In genomic region chr9:127899200-127899943, GRCh38 we compare ENCODE assay signal across 8 cellular contexts. TPM values are rescaled to one million over a fixed set of nuclear protein-coding genes. Genes with fewer than 3 reads are reported as not detected.
DNase-seq lines count a peak whose midpoint lies in the region; ATAC-seq, FAIRE-seq and TF ChIP-seq lines count a peak whose summit lies in the region.

TSS of gene ST6GALNAC6 (minus strand) at chr9:127899603. CDS start at chr9:127897981, 1,622 bp downstream.

- H2AFZ ChIP-seq in KMS-11 (ENCODE audit: low read depth) (peak within 1 kb of the TSS; percentile 52), GM12878 (ENCODE audit: control insufficient read depth, low read depth, low read length) (peak within 1 kb of the TSS; percentile 81), hepatocyte (peak within 1 kb of the TSS; percentile 89)

- TF ChIP-seq RAD21 in GM12878 (IDR thresholded peaks at IDR 0.05; ENCODE audit: insufficient read depth, low read depth, low read length): peak; percentile 17; the same call in 1 of the 2 replicates

- H3K36me3 ChIP-seq in KMS-11 (ENCODE audit: insufficient read depth) (no peaks in the 10 kb centered on the region; the same call in 1 of the 2 replicates), GM12878 (ENCODE audit: control insufficient read depth in 2 of 2, insufficient read depth in 2 of 2, low read length in 1 of 2) (peaks cover under 1 to 5% of the 10 kb centered on the region in 2 experiments; a peak in 3 of 4 replicates), hepatocyte (replicated peaks; ENCODE audit: insufficient read depth, low read depth) (no peaks in the 10 kb centered on the region)

- peak; percentile 24 for DNase-seq in DMS53 treated with DMSO at 0.1 percent for 48 hours (lab: John Stamatoyannopoulos, UW; ENCODE audit: unreplicated experiment)
- peak; percentile 77 for DNase-seq in T-helper 2 cell treated with Interferon-gamma antibody and Interleukin-4, amounts not matched to agents 5 μg/mL and 100 μg/mL, for 36 hours (ENCODE audit: low spot score)
- no peak for DNase-seq in GM12878 (ENCODE audit: low read depth, low spot score)
- DNase-seq in hepatocyte (ENCODE audit: low spot score): peak; percentile 92
- DNase-seq in putamen (ENCODE audit: low spot score): peak; percentile 81

- FAIRE-seq in GM12878 (lab: Jason Lieb, UNC): no peak

- H3K4me1 ChIP-seq in KMS-11 (ENCODE audit: low read depth, poor library complexity, severe bottlenecking) (peaks cover 12% of the 10 kb centered on the region), GM12878 (ENCODE audit: control insufficient read depth, insufficient read depth, low read length) (peaks cover 50% of the 10 kb centered on the region), hepatocyte (ENCODE audit: insufficient read depth) (peaks cover 42% of the 10 kb centered on the region)

- 2% methylated on average over 33 of the region's 80 CpGs for WGBS in GM12878 (ENCODE audit: insufficient coverage, insufficient replicate concordance, low lambda C conversion rate, missing lambda C conversion rate)
- WGBS in hepatocyte (ENCODE audit: low lambda C conversion rate, missing lambda C conversion rate): 7% methylated on average over 40 of the region's 80 CpGs

- H3K27me3 Mint-ChIP-seq in T-helper 2 cell treated with Interferon-gamma antibody and Interleukin-4, amounts not matched to agents 5 μg/mL and 100 μg/mL, for 36 hours (ENCODE audit: low read depth): no peaks in the 10 kb centered on the region

- H3K4me3 Mint-ChIP-seq in T-helper 2 cell treated with Interferon-gamma antibody and Interleukin-4, amounts not matched to agents 5 μg/mL and 100 μg/mL, for 36 hours: peak within 1 kb of the TSS; percentile 90

- no TSS peak for BruUV-seq in GM12878 (replicated peaks; lab: Mats Ljungman, UMichigan)

- RAD21 ChIA-PET in GM12878 (lab: Charles Lee; ENCODE audit: unreplicated experiment): interaction anchor here (1.3 to 10.1 kb wide), 2 partner anchors 14 to 17 kb away, joined by 3 to 92 read pairs; partner anchors contain the start of gene ST6GALNAC4

- 0 out of 2 replicates have a peak, but pooled peaks have one; percentile 55 for TF ChIP-seq POLR2A in GM12878 (IDR thresholded peaks at IDR 0.05; ENCODE audit: low read depth, low read length)

- SMC1A ChIA-PET in GM12878 (lab: Charles Lee; ENCODE audit: uncharacterized antibody, unreplicated experiment): interaction anchor here (1.0 to 4.8 kb wide), 4 partner anchors 10 to 207 kb away, joined by 3 to 36 read pairs (median 5); partner anchors contain the start of gene ST6GALNAC4

- CTCF ChIA-PET in GM12878 (lab: Yijun Ruan, JAX): interaction anchor here (0.6 to 4.5 kb wide), 5 partner anchors 11 to 742 kb away, joined by 3 to 24 read pairs (median 4); no protein-coding TSS in a partner anchor

- peak within 1 kb of the TSS; percentile 74 for H3K9ac ChIP-seq in KMS-11
- H3K9ac ChIP-seq in GM12878 (ENCODE audit: control insufficient read depth, insufficient read depth, low read length): peak within 1 kb of the TSS; percentile 88

- no peaks in the 10 kb centered on the region for H4K20me1 ChIP-seq in KMS-11 (ENCODE audit: insufficient read depth)
- no peaks in the 10 kb centered on the region for H4K20me1 ChIP-seq in GM12878 (ENCODE audit: control insufficient read depth, insufficient read depth)
- no peaks in the 10 kb centered on the region for H4K20me1 ChIP-seq in hepatocyte (ENCODE audit: insufficient read depth, poor library complexity, severe bottlenecking)

- ATAC-seq in GM21423 (IDR thresholded peaks at IDR 0.05; ENCODE audit: unreplicated experiment) (peak; percentile 54), GM12878 (peak; percentile 76), HG03457 (IDR thresholded peaks at IDR 0.05; ENCODE audit: unreplicated experiment) (no peak)

- intact Hi-C loops in GM12878 (cut with micrococcal nuclease; ENCODE audit: unreplicated experiment): no loop called here

- no peak for TF ChIP-seq CTCF in KMS-11 (conservative IDR thresholded peaks at IDR 0.05; ENCODE audit: low read depth, low read length)
- TF ChIP-seq CTCF in GM12878 (IDR thresholded peaks at IDR 0.05 in 2 of 3, conservative IDR thresholded peaks at IDR 0.05 in 1 of 3; ENCODE audit: control insufficient read depth in 2 of 3, extremely low read depth in 1 of 3, insufficient read depth in 1 of 3, low read depth in 3 of 3, low read length in 3 of 3): no peak
- TF ChIP-seq CTCF in hepatocyte (IDR thresholded peaks at IDR 0.05; ENCODE audit: poor library complexity): no peak

- POLR2A ChIA-PET in GM12878 (lab: Charles Lee): interaction anchor here (1.0 to 11.0 kb wide), 5 partner anchors 10 to 121 kb away, joined by 3 to 166 read pairs (median 3); partner anchors contain the start of genes CDK9, SH2D3C and ST6GALNAC4

- H3K27ac Mint-ChIP-seq in T-helper 2 cell treated with Interferon-gamma antibody and Interleukin-4, amounts not matched to agents 5 μg/mL and 100 μg/mL, for 36 hours: peak within 1 kb of the TSS; percentile 89

- in situ Hi-C loops in GM12878 (cut with MboI): no loop called here

- H3K27ac ChIP-seq in KMS-11 (no peak within 1 kb of the TSS), GM12878 (ENCODE audit: control insufficient read depth, insufficient read depth) (peak within 1 kb of the TSS; percentile 65; the same call in 1 of the 2 replicates), hepatocyte (peak within 1 kb of the TSS; percentile 87)

- peaks cover 23% of the 10 kb centered on the region for H3K4me1 Mint-ChIP-seq in T-helper 2 cell treated with Interferon-gamma antibody and Interleukin-4, amounts not matched to agents 5 μg/mL and 100 μg/mL, for 36 hours (ENCODE audit: low read depth)

- H3K9me2 ChIP-seq in hepatocyte (replicated peaks; ENCODE audit: insufficient read depth): no peaks in the 10 kb centered on the region

- H3K79me2 ChIP-seq in KMS-11 (ENCODE audit: insufficient read depth, low read depth): 0 out of 2 replicates have a peak, but pooled peaks cover 4% of the 10 kb centered on the region
- H3K79me2 ChIP-seq in GM12878 (ENCODE audit: control insufficient read depth, insufficient read depth, low read length): peaks cover 5% of the 10 kb centered on the region
- H3K79me2 ChIP-seq in hepatocyte: peaks cover 4% of the 10 kb centered on the region

- no peaks in the 10 kb centered on the region for H3K27me3 ChIP-seq in KMS-11 (ENCODE audit: insufficient read depth, low read depth)
- H3K27me3 ChIP-seq in GM12878 (replicated peaks in 1 of 2; ENCODE audit: control insufficient read depth in 2 of 2, insufficient read depth in 2 of 2, low read length in 1 of 2): no peaks in the 10 kb centered on the region
- H3K27me3 ChIP-seq in hepatocyte: no peaks in the 10 kb centered on the region

- peaks cover 51% of the 10 kb centered on the region for H3K36me3 Mint-ChIP-seq in T-helper 2 cell treated with Interferon-gamma antibody and Interleukin-4, amounts not matched to agents 5 μg/mL and 100 μg/mL, for 36 hours (ENCODE audit: low read depth)

- H3K4me3 ChIP-seq in KMS-11 (IDR thresholded peaks at IDR 0.05; ENCODE audit: insufficient read depth, low read depth, low read length) (no peak within 1 kb of the TSS), GM12878 (peak within 1 kb of the TSS; percentile 91), hepatocyte (peak within 1 kb of the TSS; percentile 90)

- H3K9me3 Mint-ChIP-seq in T-helper 2 cell treated with Interferon-gamma antibody and Interleukin-4, amounts not matched to agents 5 μg/mL and 100 μg/mL, for 36 hours: peaks cover 11% of the 10 kb centered on the region

- H3K4me2 ChIP-seq in KMS-11 (peak within 1 kb of the TSS; percentile 84), GM12878 (ENCODE audit: control insufficient read depth, insufficient read depth) (peak within 1 kb of the TSS; percentile 92), hepatocyte (peak within 1 kb of the TSS; percentile 96)

- peaks cover 2% of the 10 kb centered on the region; the same call in 2 of the 3 replicates for H3K9me3 ChIP-seq in GM12878 (replicated peaks; ENCODE audit: control insufficient read depth, insufficient read depth, low read length)
- H3K9me3 ChIP-seq in hepatocyte (ENCODE audit: low read depth): no peaks in the 10 kb centered on the region

- no peak for TF ChIP-seq EP300 in GM12878 (IDR thresholded peaks at IDR 0.05; ENCODE audit: borderline replicate concordance in 1 of 2, control insufficient read depth in 1 of 2, low read depth in 2 of 2, low read length in 2 of 2)

TF ChIP-seq in GM12878, 131 proteins besides CTCF, POLR2A, EP300 and RAD21 (continues in another document):
- TF ChIP-seq ETV6 (conservative IDR thresholded peaks at IDR 0.05 in 1 of 2, IDR thresholded peaks at IDR 0.05 in 1 of 2; ENCODE audit: borderline replicate concordance in 1 of 2, low read depth in 1 of 2) (no peak), RB1 (IDR thresholded peaks at IDR 0.05; ENCODE audit: borderline replicate concordance) (0 out of 2 replicates have a peak, but pooled peaks have one; percentile 65), GABPA (IDR thresholded peaks at IDR 0.05; ENCODE audit: low read depth) (0 out of 2 replicates have a peak, but pooled peaks have one; percentile 58), SPI1 (IDR thresholded peaks at IDR 0.05; ENCODE audit: borderline replicate concordance, insufficient read depth, low read depth, low read length) (no peak), YBX1 (IDR thresholded peaks at IDR 0.05) (no peak), TAF1 (IDR thresholded peaks at IDR 0.05; ENCODE audit: borderline replicate concordance, low read depth, low read length) (0 out of 2 replicates have a peak, but pooled peaks have one; percentile 42)

RNA-seq across cellular contexts. Expression of gene ST6GALNAC6, which starts in this region (rescaled TPM):
- 55.6 and 55.9 TPM in 2 replicates for total RNA-seq in GM12878 (2013; cell fraction: nucleolus; rRNA removed)
- 22.6 and 27.0 TPM in 2 replicates for total RNA-seq in GM12878 (2014; rRNA removed)
- 16.0 and 17.6 TPM in 2 replicates for total RNA-seq in GM12878 (2014; rRNA removed; fragmentation: Illumina TruSeq; extraction: Trizol)
- total RNA-seq in GM12878 (2021): 21.1 and 23.2 TPM in 2 replicates
- polyA plus RNA-seq in GM12878 (2011; ENCODE audit: low read depth): 9.5 TPM
- polyA plus RNA-seq in GM12878 (2011; rRNA removed): 13.9 and 24.6 TPM in 2 replicates
- polyA plus RNA-seq in GM12878 (2011; cell fraction: cytosol; rRNA removed): 28.4 and 35.1 TPM in 2 replicates
- polyA plus RNA-seq in GM12878 (2011; cell fraction: nucleus; rRNA removed): 55.5 and 94.2 TPM in 2 replicates
- 19.0 and 22.5 TPM in 2 replicates for polyA plus RNA-seq in GM12878 (2012)
- 7.2 and 16.1 TPM in 2 replicates for polyA plus RNA-seq in GM12878 (2014; fragmentation: Illumina TruSeq; extraction: Trizol)
- under 1 TPM; 0.40 to 0.48 TPM for polyA plus RNA-seq in GM12878 (2014; fragmentation: Nextera tagmentation; extraction: Ambion mirVana)
- 24.0 and 24.7 TPM in 2 replicates for polyA plus RNA-seq in GM12878 (2014; rRNA removed)
- polyA plus RNA-seq in GM12878 (2016; fragmentation: Nextera tagmentation; extraction: Ambion mirVana): 10 to 100 TPM; 12.6 to 12.7 TPM
- 20.8 and 26.1 TPM in 2 replicates for polyA minus RNA-seq in GM12878 (2011; rRNA and poly(A)+ RNA removed)
- polyA minus RNA-seq in GM12878 (2011; cell fraction: cytosol; rRNA and poly(A)+ RNA removed): 4.7 and 8.0 TPM in 2 replicates
- polyA minus RNA-seq in GM12878 (2011; cell fraction: nucleus; rRNA and poly(A)+ RNA removed): 12.1 and 16.7 TPM in 2 replicates
- 31.8 and 37.3 TPM in 2 replicates for total RNA-seq in hepatocyte
- 47.7 and 61.2 TPM in 2 replicates for polyA plus RNA-seq in hepatocyte
